ENCODE assay signal across 8 cellular contexts in genomic region chr9:6715755-6716643, GRCh38. TPM values are rescaled to one million over a fixed set of nuclear protein-coding genes. Genes with fewer than 3 reads are reported as not detected.
DNase-seq lines count a peak whose midpoint lies in the region; ATAC-seq and TF ChIP-seq lines count a peak whose summit lies in the region.

No MANE protein-coding gene starts in this region.

- TF ChIP-seq POLR2A in lower leg skin (IDR thresholded peaks at IDR 0.05) = no peak

- H3K4me3 ChIP-seq in cardiac fibroblast (replicated peaks in 1 of 2; ENCODE audit: low read depth in 2 of 2, low read length in 2 of 2) = peak overlapping the region; percentile 43 to 51
- H3K4me3 ChIP-seq in lower leg skin (ENCODE audit: low read depth, poor library complexity, severe bottlenecking) = peak overlapping the region; percentile 19

- 27 to 44% methylated on average over 46 to 54 of the region's 61 CpGs for WGBS in lower leg skin, 2 donors

- intact Hi-C loops in lower leg skin (cut with DNase I; ENCODE audit: low total_unique reads) = no loop called here

- DNase-seq in 8988T = peak; percentile 37
- peak; percentile 41 to 47 (median 42) for DNase-seq in activated CD4-positive, CD25-positive, alpha-beta regulatory T cell (lab: John Stamatoyannopoulos, UW)
- peak in 1 of 2 donors; percentile 33 for DNase-seq in cardiac fibroblast (ENCODE audit: low read depth in 2 of 2)
- DNase-seq in lower leg skin (ENCODE audit: low spot score in 2 of 2) = peak; percentile 17 to 89
- peak; percentile 51 for DNase-seq in stimulated activated CD8-positive, alpha-beta memory T cell treated with anti-CD3 and anti-CD28 coated beads, Interleukin-12 subunit alpha, Interleukin-12 subunit beta, amount 100 ng/mL, for 4 hours (ENCODE audit: low read depth)
- no peak for DNase-seq in Kasumi-1 (lab: John Stamatoyannopoulos, UW)

- ATAC-seq in GM19043 (IDR thresholded peaks at IDR 0.05; ENCODE audit: low read depth, unreplicated experiment) (peak; percentile 93), HG03469 (IDR thresholded peaks at IDR 0.05; ENCODE audit: unreplicated experiment) (peak; percentile 69)

- TF ChIP-seq CTCF in cardiac fibroblast (IDR thresholded peaks at IDR 0.05; ENCODE audit: low read depth, low read length) = no peak
- TF ChIP-seq CTCF in lower leg skin (IDR thresholded peaks at IDR 0.05) = no peak

RNA-seq across cellular contexts. Expression of gene KDM4C, which starts 41.8 kb away (rescaled TPM):
- total RNA-seq in lower leg skin = 10 to 100 TPM; 32.3 to 41.4 (median 35.3) TPM

Comparison
In these comparisons a context has a peak if more than half of its experiments do, and no peak if none do; other contexts are left out.
1. DNase-seq: peak in 8988T (single experiment), activated CD4-positive, CD25-positive, alpha-beta regulatory T cell (4 of 4), lower leg skin (2 of 2) and stimulated activated CD8-positive, alpha-beta memory T cell treated with anti-CD3 and anti-CD28 coated beads, Interleukin-12 subunit alpha, Interleukin-12 subunit beta, amount 100 ng/mL, for 4 hours (single experiment); none in Kasumi-1 (0 of 2).